Comparison of ENCODE assay signal across 30 cellular contexts in genomic region chr10:31908157-31908556, GRCh38. TPM values are rescaled to one million over a fixed set of nuclear protein-coding genes. Genes with fewer than 3 reads are reported as not detected.
DNase-seq lines count a peak whose midpoint lies in the region; ATAC-seq, FAIRE-seq and TF ChIP-seq lines count a peak whose summit lies in the region.
"Had no signal": no experiment of that assay in that cellular context is flagged by ENCODE, and none has a peak within 500 bp of the region (broad histone marks: within the 10 kb centered on the region; RNA-seq: fewer than 3 reads in every experiment).

No MANE protein-coding gene starts in this region.

- no peak overlapping the region for H3K4me2 ChIP-seq in GM12878 (ENCODE audit: control insufficient read depth, insufficient read depth)
- no peak overlapping the region for H3K4me2 ChIP-seq in HepG2 (ENCODE audit: low read depth, low read length)
- H3K4me2 ChIP-seq: GM23338, hepatocyte, smooth muscle cell had no signal

- H3K27me3 Mint-ChIP-seq in activated CD4-positive, alpha-beta T cell treated with anti-CD3 and anti-CD28 coated beads, Interleukin-2, amount 10 ng/mL, durations not matched to agents 7 days and 5 days = no peaks in the 10 kb centered on the region
- H3K27me3 Mint-ChIP-seq in activated naive CD4-positive, alpha-beta T cell treated with anti-CD3 and anti-CD28 coated beads, Interleukin-2, amount 10 ng/mL, durations not matched to agents 7 days and 5 days = no peaks in the 10 kb centered on the region
- H3K27me3 Mint-ChIP-seq: activated B cell treated with CpG ODN at 0.5 μM for 24 hours; activated CD8-positive, alpha-beta memory T cell treated with anti-CD3 and anti-CD28 coated beads, Interleukin-2, amount 10 ng/mL, durations not matched to agents 7 days and 5 days; stimulated activated naive CD8-positive, alpha-beta T cell treated with anti-CD3 and anti-CD28 coated beads, Interleukin-15, amount 100 ng/mL, for 72 hours had no signal

- TF ChIP-seq RAD21 in GM12878 (IDR thresholded peaks at IDR 0.05; ENCODE audit: insufficient read depth, low read depth, low read length) = no peak
- no peak for TF ChIP-seq RAD21 in HepG2 (CRISPR knock-in tag; IDR thresholded peaks at IDR 0.05)

- H3K4me3 Mint-ChIP-seq in activated CD4-positive, alpha-beta T cell treated with anti-CD3 and anti-CD28 coated beads, Interleukin-2, amount 10 ng/mL, durations not matched to agents 7 days and 5 days = no peak overlapping the region
- no peak overlapping the region for H3K4me3 Mint-ChIP-seq in activated naive CD4-positive, alpha-beta T cell treated with anti-CD3 and anti-CD28 coated beads, Interleukin-2, amount 10 ng/mL, durations not matched to agents 7 days and 5 days
- H3K4me3 Mint-ChIP-seq: activated B cell treated with CpG ODN at 0.5 μM for 24 hours; activated CD8-positive, alpha-beta memory T cell treated with anti-CD3 and anti-CD28 coated beads, Interleukin-2, amount 10 ng/mL, durations not matched to agents 7 days and 5 days; GM23338; natural killer cell; stimulated activated naive CD8-positive, alpha-beta T cell treated with anti-CD3 and anti-CD28 coated beads, Interleukin-15, amount 100 ng/mL, for 72 hours had no signal

- H2AFZ ChIP-seq in GM12878 (ENCODE audit: control insufficient read depth, low read depth, low read length) = no peak overlapping the region
- no peak overlapping the region for H2AFZ ChIP-seq in HepG2 (ENCODE audit: low read length)
- H2AFZ ChIP-seq: GM23338, hepatocyte had no signal

- TF ChIP-seq POLR2A in GM12878 (IDR thresholded peaks at IDR 0.05; ENCODE audit: low read depth, low read length) (no peak), HepG2 (IDR thresholded peaks at IDR 0.05; ENCODE audit: insufficient read depth in 1 of 2, low read depth in 2 of 2, low read length in 2 of 2) (no peak)

- H3K4me3 ChIP-seq in right atrium auricular region (no peak overlapping the region), GM12878 (no peak overlapping the region), HepG2 (replicated peaks in 1 of 3; ENCODE audit: insufficient read depth in 1 of 3, low read depth in 2 of 3, low read length in 3 of 3) (no peak overlapping the region)
- H3K4me3 ChIP-seq: GM23338, hepatocyte, smooth muscle cell, thyroid gland had no signal

- in situ Hi-C loops in GM12878 (cut with MboI) (no loop called here), HepG2 (cut with HindIII; ENCODE audit: extremely low pct_ligation_motif_present, low pct_unique_long_range_greater_than_20kb) (no loop called here)

- ATAC-seq in left ventricle myocardium superior (peak; percentile 58), GM12878 (no peak), HepG2 (no peak), HG02763 (IDR thresholded peaks at IDR 0.05; ENCODE audit: unreplicated experiment) (no peak)
- ATAC-seq: activated CD8-positive, alpha-beta memory T cell treated with anti-CD3 and anti-CD28 coated beads, Interleukin-2, amount 10 ng/mL, durations not matched to agents 7 days and 5 days; GM23338; natural killer cell; stimulated activated naive CD8-positive, alpha-beta T cell treated with anti-CD3 and anti-CD28 coated beads, Interleukin-15, amount 100 ng/mL, for 72 hours had no signal

- H3K27me3 ChIP-seq in right atrium auricular region (no peaks in the 10 kb centered on the region), GM12878 (replicated peaks in 1 of 2; ENCODE audit: control insufficient read depth in 2 of 2, insufficient read depth in 2 of 2, low read length in 1 of 2) (no peaks in the 10 kb centered on the region), HepG2 (ENCODE audit: control insufficient read depth in 1 of 2, insufficient read depth in 2 of 2, low read length in 2 of 2) (no peaks in the 10 kb centered on the region)
- H3K27me3 ChIP-seq: hepatocyte, thyroid gland had no signal

- H3K9ac ChIP-seq in GM12878 (ENCODE audit: control insufficient read depth, insufficient read depth, low read length) (no peak overlapping the region), HepG2 (ENCODE audit: insufficient read depth, low read depth, low read length) (no peak overlapping the region)

- H4K20me1 ChIP-seq in GM12878 (ENCODE audit: control insufficient read depth, insufficient read depth) = no peaks in the 10 kb centered on the region; the same call in 1 of the 2 replicates
- H4K20me1 ChIP-seq in HepG2 (ENCODE audit: insufficient read depth, low read length) = peaks cover 31% of the 10 kb centered on the region

- DNase-seq in left ventricle myocardium superior (no peak), right atrium auricular region (ENCODE audit: low spot score) (no peak), GM12878 (ENCODE audit: low read depth, low spot score) (no peak), HepG2 (ENCODE audit: low spot score) (no peak), SIG-M5 (lab: John Stamatoyannopoulos, UW) (no peak)
- DNase-seq in activated CD4-positive, alpha-beta T cell treated with anti-CD3 and anti-CD28 coated beads, Interleukin-2, amount 10 ng/mL, durations not matched to agents 7 days and 5 days = no peak
- DNase-seq in activated naive CD4-positive, alpha-beta T cell treated with anti-CD3 and anti-CD28 coated beads, Interleukin-2, amount 10 ng/mL, durations not matched to agents 7 days and 5 days = no peak
- DNase-seq: activated B cell treated with CpG ODN at 0.5 μM for 24 hours; activated CD8-positive, alpha-beta memory T cell treated with anti-CD3 and anti-CD28 coated beads, Interleukin-2, amount 10 ng/mL, durations not matched to agents 7 days and 5 days; activated naive CD4-positive, alpha-beta T cell; activated T-cell treated with anti-CD3 and anti-CD28 coated beads, Interleukin-2, amount 50 U/mL, for 48 hours; effector memory CD4-positive, alpha-beta T cell; erythroblast; Kasumi-1; MV-4-11; natural killer cell; NCI-H1694; NCI-H510A; stimulated activated CD4-positive, alpha-beta T cell treated with anti-CD3 and anti-CD28 coated beads, Interleukin-1b, Interleukin-23, amount 100 ng/mL, for 48 hours; stimulated activated CD8-positive, alpha-beta memory T cell treated with anti-CD3 and anti-CD28 coated beads, Interleukin-4, amount 100 ng/mL, for 48 hours; stimulated activated naive CD8-positive, alpha-beta T cell treated with anti-CD3 and anti-CD28 coated beads, Interleukin-15, amount 100 ng/mL, for 72 hours; T1000; thyroid gland had no signal

- 99% methylated on average over 7 of the region's 7 CpGs for WGBS in GM12878 (ENCODE audit: insufficient coverage, insufficient replicate concordance, low lambda C conversion rate, missing lambda C conversion rate)
- WGBS in HepG2 (ENCODE audit: low lambda C conversion rate) = 97% methylated on average over 7 of the region's 7 CpGs

- SMC1A ChIA-PET in GM12878 (lab: Charles Lee; ENCODE audit: uncharacterized antibody, unreplicated experiment) = interaction anchor here (1.0 to 1.4 kb wide), 3 partner anchors 11 to 46 kb away, joined by 3 to 4 read pairs (median 3); no protein-coding TSS in a partner anchor

- peaks cover 0 to 32% of the 10 kb centered on the region in 2 donors for H3K4me1 ChIP-seq in right atrium auricular region
- H3K4me1 ChIP-seq in GM12878 (ENCODE audit: control insufficient read depth, insufficient read depth, low read length) = no peaks in the 10 kb centered on the region
- H3K4me1 ChIP-seq in HepG2 (ENCODE audit: insufficient read depth, low read length) = peaks cover 18% of the 10 kb centered on the region

- POLR2A ChIA-PET in GM12878 (lab: Charles Lee) (no interaction called here), HepG2 (lab: Yijun Ruan, JAX) (no interaction called here)
- POLR2A ChIA-PET in activated CD4-positive, alpha-beta T cell treated with anti-CD3 and anti-CD28 coated beads, Interleukin-2, amount 10 ng/mL, durations not matched to agents 7 days and 5 days (lab: Charles Lee) = no interaction called here

- H3K79me2 ChIP-seq in GM12878 (ENCODE audit: control insufficient read depth, insufficient read depth, low read length) (no peaks in the 10 kb centered on the region; the same call in none of the 2 replicates), HepG2 (ENCODE audit: insufficient read depth, low read length) (peaks cover 100% of the 10 kb centered on the region)

- H3K36me3 ChIP-seq in right atrium auricular region (no peaks in the 10 kb centered on the region), GM12878 (ENCODE audit: control insufficient read depth in 2 of 2, insufficient read depth in 2 of 2, low read length in 1 of 2) (peaks cover 0 to 6% of the 10 kb centered on the region in 2 experiments; a peak in 2 of 4 replicates), HepG2 (replicated peaks in 1 of 2; ENCODE audit: control insufficient read depth in 1 of 2, insufficient read depth in 2 of 2, low read length in 2 of 2) (peaks cover 11 to 36% of the 10 kb centered on the region in 2 experiments)
- H3K36me3 ChIP-seq: thyroid gland had no signal

- FAIRE-seq in GM12878 (lab: Jason Lieb, UNC) (no peak), HepG2 (lab: Jason Lieb, UNC) (no peak)
- FAIRE-seq: frontal cortex had no signal

- CTCF ChIA-PET in GM12878 (lab: Yijun Ruan, JAX) = interaction anchor here (0.9 kb wide), 1 partner anchor 12 kb away, joined by 4 read pairs; no protein-coding TSS in a partner anchor
- CTCF ChIA-PET in HepG2 (lab: Yijun Ruan, JAX; ENCODE audit: low intra/inter-chr PET ratio, low total read pairs) = no interaction called here
- CTCF ChIA-PET in activated CD4-positive, alpha-beta T cell treated with anti-CD3 and anti-CD28 coated beads, Interleukin-2, amount 10 ng/mL, durations not matched to agents 7 days and 5 days (lab: Charles Lee) = interaction anchor here (1.3 kb wide), 1 partner anchor 66 kb away, joined by 3 read pairs; no protein-coding TSS in a partner anchor
- CTCF ChIA-PET in activated naive CD4-positive, alpha-beta T cell treated with anti-CD3 and anti-CD28 coated beads, Interleukin-2, amount 10 ng/mL, durations not matched to agents 7 days and 5 days (lab: Charles Lee) = no interaction called here

- RAD21 ChIA-PET in GM12878 (lab: Charles Lee; ENCODE audit: unreplicated experiment) = no interaction called here

- peaks cover 45% of the 10 kb centered on the region for H3K36me3 Mint-ChIP-seq in activated CD4-positive, alpha-beta T cell treated with anti-CD3 and anti-CD28 coated beads, Interleukin-2, amount 10 ng/mL, durations not matched to agents 7 days and 5 days (ENCODE audit: low read depth)
- peaks cover 27% of the 10 kb centered on the region for H3K36me3 Mint-ChIP-seq in activated naive CD4-positive, alpha-beta T cell treated with anti-CD3 and anti-CD28 coated beads, Interleukin-2, amount 10 ng/mL, durations not matched to agents 7 days and 5 days

- no peaks in the 10 kb centered on the region for H3K9me3 ChIP-seq in right atrium auricular region
- H3K9me3 ChIP-seq in GM12878 (replicated peaks; ENCODE audit: control insufficient read depth, insufficient read depth, low read length) = no peaks in the 10 kb centered on the region
- H3K9me3 ChIP-seq in HepG2 (ENCODE audit: low read length) = no peaks in the 10 kb centered on the region
- H3K9me3 ChIP-seq: thyroid gland had no signal

- BruUV-seq in GM12878 (replicated peaks; lab: Mats Ljungman, UMichigan) (TSS peak; percentile 61), HepG2 (replicated peaks; lab: Mats Ljungman, UMichigan) (TSS peak; percentile 48)

- no peak overlapping the region for H3K27ac Mint-ChIP-seq in activated CD4-positive, alpha-beta T cell treated with anti-CD3 and anti-CD28 coated beads, Interleukin-2, amount 10 ng/mL, durations not matched to agents 7 days and 5 days
- no peak overlapping the region for H3K27ac Mint-ChIP-seq in activated naive CD4-positive, alpha-beta T cell treated with anti-CD3 and anti-CD28 coated beads, Interleukin-2, amount 10 ng/mL, durations not matched to agents 7 days and 5 days
- H3K27ac Mint-ChIP-seq: activated CD8-positive, alpha-beta memory T cell treated with anti-CD3 and anti-CD28 coated beads, Interleukin-2, amount 10 ng/mL, durations not matched to agents 7 days and 5 days; GM23338; natural killer cell; stimulated activated naive CD8-positive, alpha-beta T cell treated with anti-CD3 and anti-CD28 coated beads, Interleukin-15, amount 100 ng/mL, for 72 hours had no signal

- no peak for TF ChIP-seq EP300 in GM12878 (IDR thresholded peaks at IDR 0.05; ENCODE audit: borderline replicate concordance in 1 of 2, control insufficient read depth in 1 of 2, low read depth in 2 of 2, low read length in 2 of 2)
- TF ChIP-seq EP300 in HepG2 (IDR thresholded peaks at IDR 0.05; ENCODE audit: low read depth in 2 of 2, low read length in 2 of 2) = no peak
- TF ChIP-seq EP300 in HepG2 (CRISPR knock-in tag; IDR thresholded peaks at IDR 0.05; ENCODE audit: borderline replicate concordance) = no peak

- H3K27ac ChIP-seq in right atrium auricular region (no peak overlapping the region), GM12878 (ENCODE audit: control insufficient read depth, insufficient read depth) (no peak overlapping the region), HepG2 (ENCODE audit: extremely low read length, insufficient read depth, low read length) (no peak overlapping the region)
- H3K27ac ChIP-seq: C4-2B, hepatocyte, HL-60, thyroid gland had no signal

- TF ChIP-seq CTCF in right atrium auricular region (IDR thresholded peaks at IDR 0.05) = no peak
- TF ChIP-seq CTCF in GM12878 (IDR thresholded peaks at IDR 0.05 in 2 of 3, conservative IDR thresholded peaks at IDR 0.05 in 1 of 3; ENCODE audit: control insufficient read depth in 2 of 3, extremely low read depth in 1 of 3, insufficient read depth in 1 of 3, low read depth in 3 of 3, low read length in 3 of 3) = no peak
- TF ChIP-seq CTCF in HepG2 (CRISPR knock-in tag; IDR thresholded peaks at IDR 0.05) = no peak

- H3K9me3 Mint-ChIP-seq in activated CD4-positive, alpha-beta T cell treated with anti-CD3 and anti-CD28 coated beads, Interleukin-2, amount 10 ng/mL, durations not matched to agents 7 days and 5 days = no peaks in the 10 kb centered on the region
- H3K9me3 Mint-ChIP-seq in activated naive CD4-positive, alpha-beta T cell treated with anti-CD3 and anti-CD28 coated beads, Interleukin-2, amount 10 ng/mL, durations not matched to agents 7 days and 5 days = no peaks in the 10 kb centered on the region
- H3K9me3 Mint-ChIP-seq: activated B cell treated with CpG ODN at 0.5 μM for 24 hours; GM23338; natural killer cell; stimulated activated naive CD8-positive, alpha-beta T cell treated with anti-CD3 and anti-CD28 coated beads, Interleukin-15, amount 100 ng/mL, for 72 hours had no signal

- peaks cover 19% of the 10 kb centered on the region for H3K4me1 Mint-ChIP-seq in activated CD4-positive, alpha-beta T cell treated with anti-CD3 and anti-CD28 coated beads, Interleukin-2, amount 10 ng/mL, durations not matched to agents 7 days and 5 days
- peaks cover 11% of the 10 kb centered on the region for H3K4me1 Mint-ChIP-seq in activated naive CD4-positive, alpha-beta T cell treated with anti-CD3 and anti-CD28 coated beads, Interleukin-2, amount 10 ng/mL, durations not matched to agents 7 days and 5 days

- intact Hi-C loops in left ventricle myocardium superior (cut with micrococcal nuclease) (no loop called here), GM12878 (cut with micrococcal nuclease; ENCODE audit: unreplicated experiment) (no loop called here), HepG2 (cut with micrococcal nuclease; ENCODE audit: unreplicated experiment) (no loop called here)

RNA-seq across cellular contexts. Expression of gene ARHGAP12, which starts 20.5 kb away (rescaled TPM):
- total RNA-seq in left ventricle myocardium superior (21.1 TPM), right atrium auricular region (10 to 100 TPM; 20.8 to 24.1 TPM), GM12878 (2014; rRNA removed) (9.7 and 12.2 TPM in 2 replicates), GM12878 (2014; rRNA removed; fragmentation: Illumina TruSeq; extraction: Trizol) (12.9 and 13.5 TPM in 2 replicates), GM12878 (2021) (7.4 and 8.2 TPM in 2 replicates), HepG2 (2016; rRNA removed; fragmentation: Illumina TruSeq; extraction: Trizol) (54.6 and 64.4 TPM in 2 replicates)
- 88.4 and 89.2 TPM in 2 replicates for total RNA-seq in GM12878 (2013; cell fraction: nucleolus; rRNA removed)
- polyA plus RNA-seq in GM12878 (2011; ENCODE audit: low read depth) = 3.6 TPM
- polyA plus RNA-seq in GM12878 (2011; rRNA removed) (15.6 and 25.0 TPM in 2 replicates), GM12878 (2014; fragmentation: Illumina TruSeq; extraction: Trizol) (9.4 and 12.2 TPM in 2 replicates), GM12878 (2014; fragmentation: Nextera tagmentation; extraction: Ambion mirVana) (1 to 10 TPM; 5.4 to 7.7 TPM), GM12878 (2014; rRNA removed) (5.6 and 7.4 TPM in 2 replicates), GM12878 (2016; fragmentation: Nextera tagmentation; extraction: Ambion mirVana) (10 to 100 TPM in 1 of 2 experiments, 1 to 10 TPM in 1; 6.0 to 10.6 TPM), HepG2 (2011; rRNA removed) (15.9 and 25.0 TPM in 2 replicates)
- 4.1 and 4.9 TPM in 2 replicates for polyA plus RNA-seq in GM12878 (2011; cell fraction: cytosol; rRNA removed)
- 17.7 and 21.0 TPM in 2 replicates for polyA plus RNA-seq in GM12878 (2011; cell fraction: nucleus; rRNA removed)
- polyA plus RNA-seq in GM12878 (2012) = 7.6 and 11.1 TPM in 2 replicates
- polyA minus RNA-seq in GM12878 (2011; rRNA and poly(A)+ RNA removed) = 16.9 and 22.2 TPM in 2 replicates
- polyA minus RNA-seq in GM12878 (2011; cell fraction: cytosol; rRNA and poly(A)+ RNA removed) = 7.8 and 11.5 TPM in 2 replicates
- polyA minus RNA-seq in GM12878 (2011; cell fraction: nucleus; rRNA and poly(A)+ RNA removed) = 21.4 and 24.6 TPM in 2 replicates
- 245 and 284 TPM in 2 replicates for total RNA-seq in HepG2 (2016; cell fraction: cytosol; rRNA removed; fragmentation: Illumina TruSeq; extraction: Trizol; ENCODE audit: low read depth)
- 54.1 and 61.8 TPM in 2 replicates for total RNA-seq in HepG2 (2016; cell fraction: insoluble cytoplasmic fraction; rRNA removed; fragmentation: Illumina TruSeq; extraction: Trizol)
- total RNA-seq in HepG2 (2016; cell fraction: membrane; rRNA removed; fragmentation: Illumina TruSeq; extraction: Trizol) = 83.7 and 98.1 TPM in 2 replicates
- total RNA-seq in HepG2 (2016; cell fraction: nucleus; rRNA removed; fragmentation: Illumina TruSeq; extraction: Trizol) = 58.3 and 61.0 TPM in 2 replicates
- 7.7 and 11.1 TPM in 2 replicates for polyA plus RNA-seq in HepG2 (2011; cell fraction: cytosol; rRNA removed)
- polyA plus RNA-seq in HepG2 (2011; cell fraction: nucleus; rRNA removed) = 18.5 and 19.2 TPM in 2 replicates
- 15.2 and 21.2 TPM in 2 replicates for polyA plus RNA-seq in HepG2 (2012)
- polyA plus RNA-seq in HepG2 (2016; cell fraction: cytosol; fragmentation: Illumina TruSeq; extraction: Trizol; ENCODE audit: low read depth) = 0.86 and 0.93 TPM in 2 replicates
- 44.3 and 46.9 TPM in 2 replicates for polyA plus RNA-seq in HepG2 (2016; cell fraction: insoluble cytoplasmic fraction; fragmentation: Illumina TruSeq; extraction: Trizol; ENCODE audit: low read depth)
- 6.4 and 6.9 TPM in 2 replicates for polyA plus RNA-seq in HepG2 (2016; cell fraction: membrane; fragmentation: Illumina TruSeq; extraction: Trizol; ENCODE audit: low read depth)
- polyA plus RNA-seq in HepG2 (2016; cell fraction: nucleus; fragmentation: Illumina TruSeq; extraction: Trizol; ENCODE audit: insufficient read depth, low read depth) = 52.4 and 57.1 TPM in 2 replicates
- polyA minus RNA-seq in HepG2 (2011; rRNA and poly(A)+ RNA removed; ENCODE audit: low replicate concordance) = 3.7 and 13.7 TPM in 2 replicates
- 36.2 and 37.1 TPM in 2 replicates for polyA minus RNA-seq in HepG2 (2011; cell fraction: cytosol; rRNA and poly(A)+ RNA removed)
- 132 TPM in 2 replicates for polyA minus RNA-seq in HepG2 (2011; cell fraction: nucleus; rRNA and poly(A)+ RNA removed)
- 10 to 100 TPM; 15.1 to 15.4 TPM for total RNA-seq in activated CD4-positive, alpha-beta T cell treated with anti-CD3 and anti-CD28 coated beads, Interleukin-2, amount 10 ng/mL, durations not matched to agents 7 days and 5 days

Comparison
In these comparisons a context has a peak if more than half of its experiments do, and no peak if none do; other contexts are left out.
1. CTCF ChIA-PET loops: an anchor here in GM12878 (0.9 kb wide) and activated CD4-positive, alpha-beta T cell treated with anti-CD3 and anti-CD28 coated beads, Interleukin-2, amount 10 ng/mL, durations not matched to agents 7 days and 5 days (1.3 kb wide); none called in HepG2 and activated naive CD4-positive, alpha-beta T cell treated with anti-CD3 and anti-CD28 coated beads, Interleukin-2, amount 10 ng/mL, durations not matched to agents 7 days and 5 days.